ENCODE assay signal across 8 cellular contexts in the genomic region with DNA sequence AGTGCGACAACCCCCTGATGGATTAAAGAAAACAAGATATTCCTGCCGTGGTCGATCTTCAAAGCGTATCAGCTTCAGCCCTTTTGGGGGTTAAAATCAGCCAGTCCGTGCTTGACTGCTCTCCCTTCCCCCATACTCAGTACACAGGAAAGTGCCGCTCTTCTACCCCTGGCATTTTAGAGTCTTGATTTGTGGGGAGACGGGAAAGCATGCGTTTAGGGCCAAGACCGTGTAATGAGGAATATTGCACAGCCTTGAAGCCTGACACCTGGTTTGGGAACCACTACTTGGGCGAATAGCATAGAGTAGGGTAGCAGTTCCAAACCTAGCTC. TPM values are rescaled to one million over a fixed set of nuclear protein-coding genes. Genes with fewer than 3 reads are reported as not detected.
DNase-seq lines count a peak whose midpoint lies in the region; ATAC-seq and TF ChIP-seq lines count a peak whose summit lies in the region.

No MANE protein-coding gene starts in this region.

- no peak for ATAC-seq in GM18867 (IDR thresholded peaks at IDR 0.05; ENCODE audit: unreplicated experiment)

- H3K4me1 ChIP-seq in Peyer's patch: peaks cover 0 to 18% (median 4%) of the 10 kb centered on the region in 4 donors
- H3K4me1 ChIP-seq in fibroblast of lung (ENCODE audit: control insufficient read depth, extremely low read depth, insufficient read depth, low read length): peaks cover 5% of the 10 kb centered on the region

- peak overlapping the region; percentile 100 for H3K4me2 ChIP-seq in fibroblast of lung (ENCODE audit: extremely low read depth, insufficient read depth, low read length)

- no peak for TF ChIP-seq CTCF in GM12865 (IDR thresholded peaks at IDR 0.05; ENCODE audit: insufficient read depth, low read depth, low read length, missing control alignments)
- no peak for TF ChIP-seq CTCF in Peyer's patch (IDR thresholded peaks at IDR 0.05)
- TF ChIP-seq CTCF in fibroblast of lung (conservative IDR thresholded peaks at IDR 0.05 in 1 of 2, IDR thresholded peaks at IDR 0.05 in 1 of 2; ENCODE audit: low read depth in 1 of 2, low read length in 2 of 2): no peak
- no peak for TF ChIP-seq CTCF in retinal pigment epithelial cell (conservative IDR thresholded peaks at IDR 0.05; ENCODE audit: low read depth, low read length)

- peaks cover 34% of the 10 kb centered on the region for H3K79me2 ChIP-seq in fibroblast of lung (ENCODE audit: control insufficient read depth, insufficient read depth, low read length)

- H3K4me3 ChIP-seq in GM12865 (ENCODE audit: low read depth, low read length) (peak overlapping the region; percentile 74), Peyer's patch (peak overlapping the region; percentile 54 to 80 (median 68)), fibroblast of lung (replicated peaks in 1 of 4; ENCODE audit: control extremely low read depth in 1 of 4, insufficient read depth in 1 of 4, low read depth in 3 of 4, low read length in 4 of 4) (peak overlapping the region; percentile 93 to 99 (median 96)), retinal pigment epithelial cell (ENCODE audit: low read length) (peak overlapping the region; percentile 97)

- H3K27me3 ChIP-seq in Peyer's patch: no peaks in the 10 kb centered on the region
- H3K27me3 ChIP-seq in fibroblast of lung (ENCODE audit: control insufficient read depth, insufficient read depth, low read length): peaks cover 3% of the 10 kb centered on the region

- peak overlapping the region; percentile 98 for H2AFZ ChIP-seq in fibroblast of lung (ENCODE audit: low read length)

- H3K9ac ChIP-seq in fibroblast of lung (ENCODE audit: insufficient read depth, low read length): peak overlapping the region; percentile 92

- intact Hi-C loops in posterior vena cava (cut with DNase I): no loop called here

- TF ChIP-seq POLR2A in Peyer's patch (IDR thresholded peaks at IDR 0.05): no peak

- H3K9me3 ChIP-seq in Peyer's patch: no peaks in the 10 kb centered on the region
- no peaks in the 10 kb centered on the region for H3K9me3 ChIP-seq in fibroblast of lung (ENCODE audit: control insufficient read depth, insufficient read depth, low read depth, low read length)

- no peaks in the 10 kb centered on the region for H3K36me3 ChIP-seq in Peyer's patch
- H3K36me3 ChIP-seq in fibroblast of lung (ENCODE audit: control insufficient read depth, insufficient read depth, low read length): no peaks in the 10 kb centered on the region

- DNase-seq in GM12865 (ENCODE audit: low read depth): no peak
- DNase-seq in Peyer's patch: no peak
- DNase-seq in fibroblast of lung (ENCODE audit: low read depth in 2 of 2): no peak
- no peak for DNase-seq in retinal pigment epithelial cell (ENCODE audit: low read depth)
- DNase-seq in posterior vena cava (ENCODE audit: low spot score): no peak
- DNase-seq in hypothalamus (lab: John Stamatoyannopoulos, UW): no peak
- DNase-seq in NCI-H69 (lab: John Stamatoyannopoulos, UW): no peak

- H3K27ac ChIP-seq in Peyer's patch (peak overlapping the region; percentile 66 to 78 (median 74)), fibroblast of lung (ENCODE audit: insufficient read depth, low read length) (peak overlapping the region; percentile 95)

- H4K20me1 ChIP-seq in fibroblast of lung (ENCODE audit: control insufficient read depth, extremely low read depth, insufficient read depth, low read length): no peaks in the 10 kb centered on the region

RNA-seq across cellular contexts. Expression of a gene that starts 0.5 kb away (rescaled TPM):
- total RNA-seq in Peyer's patch (10 to 100 TPM; 23.5 to 43.7 (median 32.2) TPM), fibroblast of lung (8.2 and 8.9 TPM in 2 replicates), posterior vena cava (10 to 100 TPM; 21.8 to 22.1 TPM)
- 25.8 and 34.4 TPM in 2 replicates for polyA plus RNA-seq in fibroblast of lung
- 19.0 and 25.7 TPM in 2 replicates for polyA plus RNA-seq in fibroblast of lung (2012)
- polyA minus RNA-seq in fibroblast of lung (ENCODE audit: low replicate concordance): 57.0 and 61.6 TPM in 2 replicates

RNA-seq across cellular contexts. Expression of a gene that starts 29.0 kb away (rescaled TPM):
- total RNA-seq in Peyer's patch (1 to 10 TPM in 1 of 4 donors, under 1 TPM in 1, not detected in 2; 0.70 to 3.3 TPM), fibroblast of lung (under 0.01 TPM in 1 of 2 replicates, not detected in the other), posterior vena cava (under 1 TPM in 1 of 2 donors, not detected in 1; 0.48 TPM)
- 0.02 TPM in 1 of 2 replicates, not detected in the other for polyA plus RNA-seq in fibroblast of lung
- 0.06 TPM in 1 of 2 replicates, not detected in the other for polyA plus RNA-seq in fibroblast of lung (2012)
- not detected in 2 replicates for polyA minus RNA-seq in fibroblast of lung (ENCODE audit: low replicate concordance)

RNA-seq across cellular contexts. Expression of a gene that starts 52.3 kb away (rescaled TPM):
- total RNA-seq in Peyer's patch: not detected
- total RNA-seq in fibroblast of lung: not detected in 2 replicates
- not detected in 2 replicates for polyA plus RNA-seq in fibroblast of lung
- polyA plus RNA-seq in fibroblast of lung (2012): not detected in 2 replicates
- polyA minus RNA-seq in fibroblast of lung (ENCODE audit: low replicate concordance): not detected in 2 replicates
- not detected for total RNA-seq in posterior vena cava
